ENCODE assay signal across 17 cellular contexts in genomic region chr9:4541848-4542247, GRCh38. TPM values are rescaled to one million over a fixed set of nuclear protein-coding genes. Genes with fewer than 3 reads are reported as not detected.
DNase-seq lines count a peak whose midpoint lies in the region; ATAC-seq and TF ChIP-seq lines count a peak whose summit lies in the region.
"Had no signal": no experiment of that assay in that cellular context is flagged by ENCODE, and none has a peak within 500 bp of the region (broad histone marks: within the 10 kb centered on the region; RNA-seq: fewer than 3 reads in every experiment).

No MANE protein-coding gene starts in this region.

- no peaks in the 10 kb centered on the region for H3K9me3 Mint-ChIP-seq in Calu3 (ENCODE audit: low read depth, unreplicated experiment)
- peaks cover 3% of the 10 kb centered on the region; the same call in 1 of the 2 replicates for H3K9me3 Mint-ChIP-seq in WTC11
- no peaks in the 10 kb centered on the region for H3K9me3 Mint-ChIP-seq in activated T-helper 1 cell treated with anti-CD3 and anti-CD28 coated beads, Interleukin-12 subunit alpha, Interleukin-12 subunit beta, Interleukin-2, Interleukin-4 antibody, amounts not matched to agents 30 ng/mL and 10 ng/mL and 1 ng/mL, durations not matched to agents 14 hours and 24 hours and 36 hours

- H3K14ac ChIP-seq in neuronal stem cell (ENCODE audit: low read length): no peak overlapping the region

- H3K36me3 ChIP-seq in iPS DF 6.9 (ENCODE audit: control insufficient read depth, insufficient read depth, low read length): no peaks in the 10 kb centered on the region
- H3K36me3 ChIP-seq in neuronal stem cell (replicated peaks in 1 of 2; ENCODE audit: control insufficient read depth in 2 of 2, insufficient read depth in 2 of 2, low read length in 2 of 2): no peaks in the 10 kb centered on the region

- H3K79me1 ChIP-seq in neuronal stem cell (ENCODE audit: low read depth, low read length): no peaks in the 10 kb centered on the region

- peak overlapping the region; percentile 78 for H3K27ac Mint-ChIP-seq in Calu3 (ENCODE audit: unreplicated experiment)
- peak overlapping the region; percentile 63 for H3K27ac Mint-ChIP-seq in WTC11
- H3K27ac Mint-ChIP-seq in activated T-helper 1 cell treated with anti-CD3 and anti-CD28 coated beads, Interleukin-12 subunit alpha, Interleukin-12 subunit beta, Interleukin-2, Interleukin-4 antibody, amounts not matched to agents 30 ng/mL and 10 ng/mL and 1 ng/mL, durations not matched to agents 14 hours and 24 hours and 36 hours: no peak overlapping the region

- no peaks in the 10 kb centered on the region; the same call in 1 of the 2 replicates for H3K27me3 ChIP-seq in iPS DF 6.9 (ENCODE audit: control insufficient read depth, insufficient read depth, low read length)
- no peaks in the 10 kb centered on the region for H3K27me3 ChIP-seq in neuronal stem cell (ENCODE audit: control insufficient read depth in 3 of 3, insufficient read depth in 3 of 3, low read depth in 1 of 3, low read length in 3 of 3)

- CTCF ChIA-PET in Calu3 (lab: Charles Lee): interaction anchor here (1.0 kb wide), 1 partner anchor 26 kb away, joined by 3 read pairs; no protein-coding TSS in a partner anchor
- CTCF ChIA-PET in WTC11 (lab: Charles Lee): interaction anchor here (0.9 kb wide), 1 partner anchor 159 kb away, joined by 3 read pairs; no protein-coding TSS in a partner anchor

- no peak overlapping the region for H2BK15ac ChIP-seq in neuronal stem cell (ENCODE audit: low read length)

- WGBS in iPS DF 6.9 (ENCODE audit: insufficient coverage, insufficient read length): no CpG with 5 or more reads among the region's 2 CpGs
- no CpG with 5 or more reads among the region's 2 CpGs for WGBS in neuronal stem cell (ENCODE audit: extremely low coverage in 2 of 2, insufficient read length in 2 of 2, insufficient replicate concordance in 1 of 2), 2 donors

- no peak overlapping the region for H3K9ac ChIP-seq in neuronal stem cell (ENCODE audit: low read depth, low read length, poor library complexity)

- H3K23ac ChIP-seq in neuronal stem cell (ENCODE audit: low read depth, low read length, poor library complexity): no peak overlapping the region

- no peak overlapping the region for H2AK5ac ChIP-seq in neuronal stem cell (ENCODE audit: low read depth, low read length)

- no peak overlapping the region for H4K91ac ChIP-seq in neuronal stem cell (ENCODE audit: low read depth, low read length, poor library complexity)

- POLR2A ChIA-PET in WTC11 (lab: Charles Lee): no interaction called here

- no TSS peak for BruUV-seq in Calu3 (replicated peaks; lab: Mats Ljungman, UMichigan)

- no peak overlapping the region for H2BK5ac ChIP-seq in neuronal stem cell (ENCODE audit: low read length)

- H3K27ac ChIP-seq in iPS DF 6.9 (ENCODE audit: low read length): no peak overlapping the region
- H3K27ac ChIP-seq in neuronal stem cell (replicated peaks; ENCODE audit: low read length): peak overlapping the region; percentile 28
- H3K27ac ChIP-seq: C4-2B had no signal

- H3K27me3 Mint-ChIP-seq in Calu3 (ENCODE audit: unreplicated experiment): no peaks in the 10 kb centered on the region
- no peaks in the 10 kb centered on the region for H3K27me3 Mint-ChIP-seq in WTC11 (ENCODE audit: low read depth)
- H3K27me3 Mint-ChIP-seq in activated T-helper 1 cell treated with anti-CD3 and anti-CD28 coated beads, Interleukin-12 subunit alpha, Interleukin-12 subunit beta, Interleukin-2, Interleukin-4 antibody, amounts not matched to agents 30 ng/mL and 10 ng/mL and 1 ng/mL, durations not matched to agents 14 hours and 24 hours and 36 hours (ENCODE audit: insufficient read depth): peaks cover 4% of the 10 kb centered on the region

- ATAC-seq in WTC11 (peak; percentile 86), HG03442 (IDR thresholded peaks at IDR 0.05; ENCODE audit: unreplicated experiment) (no peak), HG02642 (IDR thresholded peaks at IDR 0.05; ENCODE audit: poor library complexity, unreplicated experiment) (no peak)
- ATAC-seq: HepG2 had no signal

- no peak overlapping the region for H4K8ac ChIP-seq in neuronal stem cell (ENCODE audit: low read depth, low read length)

- H3K36me3 Mint-ChIP-seq in Calu3 (ENCODE audit: insufficient read depth, unreplicated experiment) (peaks cover 17% of the 10 kb centered on the region), WTC11 (peaks cover 15% of the 10 kb centered on the region)
- no peaks in the 10 kb centered on the region for H3K36me3 Mint-ChIP-seq in activated T-helper 1 cell treated with anti-CD3 and anti-CD28 coated beads, Interleukin-12 subunit alpha, Interleukin-12 subunit beta, Interleukin-2, Interleukin-4 antibody, amounts not matched to agents 30 ng/mL and 10 ng/mL and 1 ng/mL, durations not matched to agents 14 hours and 24 hours and 36 hours (ENCODE audit: low read depth)

- no peaks in the 10 kb centered on the region for H3K4me1 ChIP-seq in iPS DF 6.9 (ENCODE audit: control insufficient read depth, insufficient read depth, low read length)
- H3K4me1 ChIP-seq in neuronal stem cell (ENCODE audit: control insufficient read depth in 2 of 2, insufficient read depth in 1 of 2, low read depth in 1 of 2, low read length in 2 of 2): peaks cover 0 to 3% of the 10 kb centered on the region in 2 donors

- H3K9me3 ChIP-seq in iPS DF 6.9 (ENCODE audit: control insufficient read depth, insufficient read depth, low read length) (no peaks in the 10 kb centered on the region), neuronal stem cell (replicated peaks in 1 of 2; ENCODE audit: control insufficient read depth in 2 of 2, insufficient read depth in 1 of 2, low read depth in 1 of 2, low read length in 2 of 2) (peaks cover 0 to 6% of the 10 kb centered on the region in 2 donors)

- H3K4me1 Mint-ChIP-seq in Calu3 (ENCODE audit: low read depth, unreplicated experiment) (peaks cover 34% of the 10 kb centered on the region), WTC11 (peaks cover 22% of the 10 kb centered on the region)
- no peaks in the 10 kb centered on the region for H3K4me1 Mint-ChIP-seq in activated T-helper 1 cell treated with anti-CD3 and anti-CD28 coated beads, Interleukin-12 subunit alpha, Interleukin-12 subunit beta, Interleukin-2, Interleukin-4 antibody, amounts not matched to agents 30 ng/mL and 10 ng/mL and 1 ng/mL, durations not matched to agents 14 hours and 24 hours and 36 hours (ENCODE audit: low read depth)

- no peak overlapping the region for H2BK12ac ChIP-seq in neuronal stem cell (ENCODE audit: low read length)

- no peak overlapping the region for H3K4me2 ChIP-seq in neuronal stem cell (ENCODE audit: insufficient read depth, low read length, poor library complexity, severe bottlenecking)

- TF ChIP-seq CTCF in Calu3 (IDR thresholded peaks at IDR 0.05; ENCODE audit: unreplicated experiment) (no peak), WTC11 (IDR thresholded peaks at IDR 0.05) (no peak)

- intact Hi-C loops in Calu3 (cut with micrococcal nuclease; ENCODE audit: unreplicated experiment): loop anchor here (10.0 kb wide), 2 partner anchors 47 to 157 kb away; partner anchors contain the start of gene SLC1A1
- intact Hi-C loops in activated T-helper 1 cell treated with anti-CD3 and anti-CD28 coated beads, Interleukin-12 subunit alpha, Interleukin-12 subunit beta, Interleukin-2, Interleukin-4 antibody, amounts not matched to agents 30 ng/mL and 10 ng/mL and 1 ng/mL, durations not matched to agents 14 hours and 24 hours and 36 hours (cut with micrococcal nuclease): no loop called here

- no peak overlapping the region for H2AFZ ChIP-seq in neuronal stem cell (ENCODE audit: low read length)

- H3K4ac ChIP-seq in neuronal stem cell (ENCODE audit: low read length): no peak overlapping the region

- no peak overlapping the region for H3K18ac ChIP-seq in neuronal stem cell (ENCODE audit: low read length)

- DNase-seq in Calu3 (no peak), WTC11 (ENCODE audit: low spot score) (no peak), iPS DF 6.9 (ENCODE audit: low read depth, low spot score) (peak; percentile 33), neuronal stem cell (ENCODE audit: low spot score) (no peak), OCI-M2 (lab: John Stamatoyannopoulos, UW; ENCODE audit: unreplicated experiment) (no peak)
- DNase-seq in activated T-helper 1 cell treated with anti-CD3 and anti-CD28 coated beads, Interleukin-12 subunit alpha, Interleukin-12 subunit beta, Interleukin-2, Interleukin-4 antibody, amounts not matched to agents 30 ng/mL and 10 ng/mL and 1 ng/mL, durations not matched to agents 14 hours and 24 hours and 36 hours (ENCODE audit: low spot score): no peak
- DNase-seq: COR-L47, DMS53, Karpas-422, NCI-H1417, NCI-H2029 treated with DMSO at 0.1 percent for 48 hours, NCI-H510A treated with DMSO at 0.1 percent for 48 hours, SHP77 treated with DMSO at 0.1 percent for 48 hours had no signal

- H3K4me3 Mint-ChIP-seq in Calu3 (ENCODE audit: low read depth, unreplicated experiment): no peak overlapping the region
- H3K4me3 Mint-ChIP-seq in WTC11: no peak overlapping the region
- no peak overlapping the region for H3K4me3 Mint-ChIP-seq in activated T-helper 1 cell treated with anti-CD3 and anti-CD28 coated beads, Interleukin-12 subunit alpha, Interleukin-12 subunit beta, Interleukin-2, Interleukin-4 antibody, amounts not matched to agents 30 ng/mL and 10 ng/mL and 1 ng/mL, durations not matched to agents 14 hours and 24 hours and 36 hours

- H3K4me3 ChIP-seq in iPS DF 6.9 (ENCODE audit: low read length): no peak overlapping the region
- no peak overlapping the region for H3K4me3 ChIP-seq in neuronal stem cell (ENCODE audit: low read length in 2 of 2)

- H2BK120ac ChIP-seq in neuronal stem cell (ENCODE audit: low read depth, low read length): no peak overlapping the region

TF ChIP-seq in WTC11, 78 proteins besides CTCF, POLR2A, EP300 and RAD21 (continues in another document):
- no peak for TF ChIP-seq JUN (CRISPR knock-in tag; IDR thresholded peaks at IDR 0.05)

RNA-seq across cellular contexts. Expression of gene SLC1A1, which starts 51.6 kb away (rescaled TPM):
- total RNA-seq in Calu3 (2022) (71.6 and 81.4 TPM in 2 replicates), WTC11 (2021) (7.0 to 8.5 TPM (median 7.1 TPM) in 3 replicates)
- polyA plus RNA-seq in neuronal stem cell (2013, experiment 1 of 2): 3.4 TPM
- polyA plus RNA-seq in neuronal stem cell (2013, experiment 2 of 2): 3.7 TPM
- 0.05 TPM in 1 of 2 replicates, not detected in the other for total RNA-seq in activated T-helper 1 cell treated with anti-CD3 and anti-CD28 coated beads, Interleukin-12 subunit alpha, Interleukin-12 subunit beta, Interleukin-2, Interleukin-4 antibody, amounts not matched to agents 30 ng/mL and 10 ng/mL and 1 ng/mL, durations not matched to agents 14 hours and 24 hours and 36 hours
- total RNA-seq: HepG2 had no signal
- polyA plus RNA-seq: HepG2 had no signal
